8 cellular contexts compared by ENCODE assay signal in the genomic region with DNA sequence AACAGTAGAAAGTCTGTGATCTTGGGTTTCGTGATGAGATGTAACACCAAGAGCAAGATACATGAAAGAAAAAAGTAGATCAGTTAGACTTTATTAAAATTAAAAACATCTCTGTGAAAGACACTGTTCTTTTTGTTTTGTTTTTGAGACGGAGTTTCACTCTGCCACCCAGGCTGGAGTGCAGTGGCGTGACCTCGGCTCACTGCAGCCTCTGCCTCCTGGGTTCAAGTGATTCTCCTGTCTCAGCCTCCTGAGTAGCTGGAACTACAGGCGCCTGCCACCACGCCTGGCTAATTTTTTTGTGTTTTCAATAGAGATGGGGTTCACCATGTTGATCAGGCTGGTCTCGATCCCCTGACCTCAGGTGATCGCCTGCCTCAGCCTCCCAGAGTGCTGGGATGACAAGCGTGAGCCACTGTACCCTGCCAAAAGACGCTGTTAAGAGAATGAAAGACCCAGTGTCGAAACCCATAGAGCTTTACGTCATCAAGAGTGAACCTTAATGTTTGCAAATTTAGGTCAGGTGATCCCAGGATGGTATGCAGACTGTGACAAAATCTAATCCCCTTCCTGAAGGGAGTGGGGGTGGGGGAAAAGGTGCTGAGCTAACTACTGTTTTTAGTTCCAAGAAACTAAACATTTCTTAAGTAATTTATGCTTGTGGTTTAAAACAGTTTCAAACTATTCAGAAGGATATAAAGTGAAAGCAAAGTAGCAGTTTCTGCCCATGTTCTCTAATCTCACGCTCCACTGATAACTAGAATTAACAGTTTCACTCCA. TPM values are rescaled to one million over a fixed set of nuclear protein-coding genes. Genes with fewer than 3 reads are reported as not detected.
DNase-seq lines count a peak whose midpoint lies in the region; ATAC-seq and TF ChIP-seq lines count a peak whose summit lies in the region.

No MANE protein-coding gene starts in this region.

- peak; percentile 79 for ATAC-seq in HG03103 (IDR thresholded peaks at IDR 0.05; ENCODE audit: low read depth, unreplicated experiment)

- H3K36me3 ChIP-seq in left ventricle myocardium inferior: no peaks in the 10 kb centered on the region

- H3K27me3 Mint-ChIP-seq in mesothelial cell of epicardium (ENCODE audit: low read depth): no peaks in the 10 kb centered on the region

- peaks cover 4% of the 10 kb centered on the region for H3K36me3 Mint-ChIP-seq in mesothelial cell of epicardium

- no peaks in the 10 kb centered on the region for H3K4me1 Mint-ChIP-seq in mesothelial cell of epicardium

- H3K27me3 ChIP-seq in left ventricle myocardium inferior (ENCODE audit: low read depth): no peaks in the 10 kb centered on the region

- DNase-seq in NK-92 treated with Interleukin-12 subunit alpha and Interleukin-12 subunit beta, amount 100 ng/mL, for 24 hours (lab: John Stamatoyannopoulos, UW): peak; percentile 19
- DNase-seq in NK-92 (lab: John Stamatoyannopoulos, UW; ENCODE audit: unreplicated experiment) (no peak), mesothelial cell of epicardium (ENCODE audit: low spot score in 2 of 2, unreplicated experiment in 2 of 2) (no peak), NCI-H524 treated with DMSO at 0.1 percent for 48 hours (lab: John Stamatoyannopoulos, UW) (no peak), left ventricle myocardium inferior (no peak), head of caudate nucleus (no peak)
- DNase-seq in activated CD4-positive, alpha-beta T cell treated with anti-CD3 and anti-CD28 coated beads, Interleukin-2, amount 50 U/mL, for 1 hour: peak; percentile 20

- H3K27ac Mint-ChIP-seq in mesothelial cell of epicardium: peak overlapping the region; percentile 58

- H3K4me3 ChIP-seq in left ventricle myocardium inferior: no peak overlapping the region

- no peaks in the 10 kb centered on the region for H3K9me3 ChIP-seq in left ventricle myocardium inferior (replicated peaks)

- no peaks in the 10 kb centered on the region for H3K4me1 ChIP-seq in left ventricle myocardium inferior

- H3K9me3 Mint-ChIP-seq in mesothelial cell of epicardium: peaks cover 16% of the 10 kb centered on the region

- TF ChIP-seq CTCF in mesothelial cell of epicardium (IDR thresholded peaks at IDR 0.05; ENCODE audit: unreplicated experiment) (no peak), left ventricle myocardium inferior (IDR thresholded peaks at IDR 0.05; ENCODE audit: borderline replicate concordance) (no peak)

- intact Hi-C loops in left ventricle myocardium inferior (cut with micrococcal nuclease): loop anchor here (10.0 kb wide), 1 partner anchor 88 kb away; a partner anchor contains a TSS
- intact Hi-C loops in head of caudate nucleus (cut with DNase I): no loop called here

- no peak overlapping the region for H3K27ac ChIP-seq in left ventricle myocardium inferior (replicated peaks)

- H3K4me3 Mint-ChIP-seq in mesothelial cell of epicardium: no peak overlapping the region

RNA-seq across cellular contexts. Expression of a gene that starts 8.0 kb away (rescaled TPM):
- total RNA-seq in mesothelial cell of epicardium (46.3 to 50.8 TPM (median 46.5 TPM) in 3 replicates), left ventricle myocardium inferior (10.6 TPM)

RNA-seq across cellular contexts. Expression of a gene that starts 8.2 kb away (rescaled TPM):
- total RNA-seq in mesothelial cell of epicardium: 20.2 to 22.0 TPM (median 21.5 TPM) in 3 replicates
- 7.2 TPM for total RNA-seq in left ventricle myocardium inferior

RNA-seq across cellular contexts. Expression of a gene that starts 53.7 kb away (rescaled TPM):
- total RNA-seq in mesothelial cell of epicardium (18.6 to 21.0 TPM (median 20.6 TPM) in 3 replicates), left ventricle myocardium inferior (22.2 TPM)

Comparison
In these comparisons a context has a peak if more than half of its experiments do, and no peak if none do; other contexts are left out.
1. DNase-seq: peak in NK-92 treated with Interleukin-12 subunit alpha and Interleukin-12 subunit beta, amount 100 ng/mL, for 24 hours (single experiment) and activated CD4-positive, alpha-beta T cell treated with anti-CD3 and anti-CD28 coated beads, Interleukin-2, amount 50 U/mL, for 1 hour (single experiment); none in NK-92 (single experiment), mesothelial cell of epicardium (0 of 2), NCI-H524 treated with DMSO at 0.1 percent for 48 hours (single experiment), left ventricle myocardium inferior (single experiment) and head of caudate nucleus (0 of 42).